ENCODE assay signal across 9 cellular contexts in genomic region chr1:163168053-163168452, GRCh38. TPM values are rescaled to one million over a fixed set of nuclear protein-coding genes. Genes with fewer than 3 reads are reported as not detected.
DNase-seq lines count a peak whose midpoint lies in the region; ATAC-seq and TF ChIP-seq lines count a peak whose summit lies in the region.
"Had no signal": no experiment of that assay in that cellular context is flagged by ENCODE, and none has a peak within 500 bp of the region (broad histone marks: within the 10 kb centered on the region; RNA-seq: fewer than 3 reads in every experiment).

No MANE protein-coding gene starts in this region.

- H3K9me2 ChIP-seq in GM23248 (ENCODE audit: insufficient read depth) = no peaks in the 10 kb centered on the region

- H3K79me2 ChIP-seq in GM23248 (ENCODE audit: insufficient read depth) = no peaks in the 10 kb centered on the region

- no peak for TF ChIP-seq CTCF in foreskin keratinocyte (conservative IDR thresholded peaks at IDR 0.05)

- no peak overlapping the region for H2AFZ ChIP-seq in GM23248

- peak overlapping the region; percentile 45 for H3K27ac ChIP-seq in GM23248
- no peak overlapping the region for H3K27ac ChIP-seq in foreskin keratinocyte
- H3K27ac ChIP-seq: testis had no signal

- H3K9me3 ChIP-seq in GM23248 (ENCODE audit: low read depth) = no peaks in the 10 kb centered on the region
- H3K9me3 ChIP-seq: testis had no signal

- peak overlapping the region; percentile 39 for H3K4me2 ChIP-seq in GM23248 (ENCODE audit: unreplicated experiment)

- no peaks in the 10 kb centered on the region for H3K36me3 ChIP-seq in GM23248 (ENCODE audit: low read depth)

- H3K27me3 ChIP-seq in GM23248 (replicated peaks; ENCODE audit: insufficient read depth) (no peaks in the 10 kb centered on the region), foreskin keratinocyte (no peaks in the 10 kb centered on the region)
- H3K27me3 ChIP-seq: testis had no signal

- DNase-seq in GM23248 (peak; percentile 97), RPMI7951 (ENCODE audit: low read depth) (peak; percentile 99), foreskin keratinocyte (peak; percentile 81 to 90), pulmonary artery endothelial cell (ENCODE audit: low read depth, low spot score) (peak; percentile 94), NCI-H1048 (lab: John Stamatoyannopoulos, UW) (no peak), NCI-H774 (lab: John Stamatoyannopoulos, UW) (no peak)
- DNase-seq in stimulated activated CD4-positive, alpha-beta T cell treated with anti-CD3 and anti-CD28 coated beads, Interleukin-15, amount 100 ng/mL, for 24 hours = no peak
- DNase-seq: testis had no signal

- H3K4me1 ChIP-seq in GM23248 (ENCODE audit: insufficient read depth) (peaks cover 69% of the 10 kb centered on the region), foreskin keratinocyte (peaks cover 21% of the 10 kb centered on the region)

- peaks cover 46% of the 10 kb centered on the region for H3F3A ChIP-seq in GM23248 (ENCODE audit: insufficient read depth)

- no peaks in the 10 kb centered on the region for H4K20me1 ChIP-seq in GM23248 (ENCODE audit: insufficient read depth)

- 0 out of 2 replicates have a peak overlapping the region, but pooled peaks have one; percentile 1 for H3K4me3 ChIP-seq in GM23248
- H3K4me3 ChIP-seq: testis had no signal

- WGBS in GM23248 (ENCODE audit: low coverage in 1 of 2, low lambda C conversion rate in 2 of 2, missing lambda C conversion rate in 2 of 2), 2 experiments = 0% methylated on average over 1 of the region's 1 CpG

- ATAC-seq in foreskin keratinocyte (peak; percentile 95), HG03135 (IDR thresholded peaks at IDR 0.05; ENCODE audit: unreplicated experiment) (no peak)

- in situ Hi-C loops in GM23248 (cut with MboI) = no loop called here

- H3K9ac ChIP-seq in GM23248 = no peak overlapping the region

RNA-seq across cellular contexts. Expression of gene RGS5, which starts 34.7 kb away (rescaled TPM):
- 2.7 and 6.8 TPM in 2 replicates for total RNA-seq in GM23248 (2014; rRNA removed; shearing (Covaris generic))
- polyA plus RNA-seq in GM23248 (2016; fragmentation: Nextera tagmentation; extraction: Ambion mirVana) = 0.89 and 1.7 TPM in 2 replicates
- 2.4 and 3.9 TPM in 2 replicates for total RNA-seq in RPMI7951 (2014; rRNA removed; shearing (Covaris generic))
- total RNA-seq in foreskin keratinocyte = 0.99 and 1.3 TPM in 2 replicates
- 0.37 and 0.90 TPM in 2 replicates for polyA plus RNA-seq in foreskin keratinocyte
- 23.3 and 189 TPM in 2 replicates for total RNA-seq in pulmonary artery endothelial cell

Comparison
In these comparisons a context has a peak if more than half of its experiments do, and no peak if none do; other contexts are left out.
1. DNase-seq: peak in GM23248 (single experiment), RPMI7951 (single experiment), foreskin keratinocyte (2 of 2) and pulmonary artery endothelial cell (single experiment); none in NCI-H1048 (single experiment), NCI-H774 (single experiment) and stimulated activated CD4-positive, alpha-beta T cell treated with anti-CD3 and anti-CD28 coated beads, Interleukin-15, amount 100 ng/mL, for 24 hours (single experiment).